ENCODE assay signal across 38 cellular contexts in genomic region chr7:79735012-79735411, GRCh38.
"Had no signal": no experiment of that assay in that cellular context is flagged by ENCODE, and none has a peak within 500 bp of the region (broad histone marks: within the 10 kb centered on the region; RNA-seq: fewer than 3 reads in every experiment).

No MANE protein-coding gene starts in this region.

- H3K9me3 ChIP-seq: body of pancreas had no signal

- DNase-seq: activated effector memory CD4-positive, alpha-beta T cell treated with anti-CD3 and anti-CD28 coated beads, Interleukin-2, amount 50 U/mL, for 16 hours; activated effector memory CD4-positive, alpha-beta T cell treated with Interleukin-2 at 50 U/mL for 16 hours; activated gamma-delta T cell; activated gamma-delta T cell treated with Interleukin-2 at 50 U/mL for 16 hours; activated naive CD4-positive, alpha-beta T cell; activated naive CD4-positive, alpha-beta T cell treated with anti-CD3 and anti-CD28 coated beads for 36 hours; activated naive CD4-positive, alpha-beta T cell treated with anti-CD3 and anti-CD28 coated beads, Interleukin-2, amount 10 ng/mL, durations not matched to agents 7 days and 5 days; activated naive CD4-positive, alpha-beta T cell treated with anti-CD3 and anti-CD28 coated beads, Interleukin-2, amount 50 U/mL, for 16 hours; activated naive CD4-positive, alpha-beta T cell treated with Interleukin-2 at 50 U/mL for 16 hours; activated naive CD8-positive, alpha-beta T cell treated with anti-CD3 and anti-CD28 coated beads for 36 hours; activated naive CD8-positive, alpha-beta T cell treated with anti-CD3 and anti-CD28 coated beads, Interleukin-2, amount 10 ng/mL, durations not matched to agents 7 days and 5 days; activated naive CD8-positive, alpha-beta T cell treated with anti-CD3 and anti-CD28 coated beads, Interleukin-2, amount 50 U/mL, for 24 hours; activated T-cell treated with anti-CD3 and anti-CD28 coated beads, Interleukin-2, amount 50 U/mL, for 1 hour; activated T-cell treated with anti-CD3 and anti-CD28 coated beads, Interleukin-2, amount 50 U/mL, for 24 hours; activated T-cell treated with anti-CD3 and anti-CD28 coated beads, Interleukin-2, amount 50 U/mL, for 4 hours; activated T-cell treated with anti-CD3 and anti-CD28 coated beads, Interleukin-2, amount 50 U/mL, for 48 hours; activated T-cell treated with anti-CD3 and anti-CD28 coated beads, Interleukin-2, amount 50 U/mL, for 72 hours; adrenal gland; amniotic stem cell; amygdala; anterior cingulate cortex; aorta; body of pancreas; brain microvascular endothelial cell; caudate nucleus; central memory CD4-positive, alpha-beta T cell; cerebellar nuclear complex had no signal

- H3K4me3 Mint-ChIP-seq: activated naive CD4-positive, alpha-beta T cell treated with anti-CD3 and anti-CD28 coated beads for 36 hours; activated naive CD4-positive, alpha-beta T cell treated with anti-CD3 and anti-CD28 coated beads, Interleukin-2, amount 10 ng/mL, durations not matched to agents 7 days and 5 days; activated naive CD4-positive, alpha-beta T cell treated with anti-CD3 and anti-CD28 coated beads, Interleukin-2, amount 50 U/mL, for 24 hours; activated naive CD8-positive, alpha-beta T cell; activated naive CD8-positive, alpha-beta T cell treated with anti-CD3 and anti-CD28 coated beads for 36 hours; activated naive CD8-positive, alpha-beta T cell treated with anti-CD3 and anti-CD28 coated beads, Interleukin-2, amount 10 ng/mL, durations not matched to agents 7 days and 5 days; activated naive CD8-positive, alpha-beta T cell treated with anti-CD3 and anti-CD28 coated beads, Interleukin-2, amount 50 U/mL, for 24 hours; activated T-cell treated with anti-CD3 and anti-CD28 coated beads, Interleukin-2, amount 50 U/mL, for 24 hours; activated T-cell treated with anti-CD3 and anti-CD28 coated beads, Interleukin-2, amount 50 U/mL, for 4 hours; activated T-cell treated with anti-CD3 and anti-CD28 coated beads, Interleukin-2, amount 50 U/mL, for 72 hours; activated T-helper 1 cell treated with anti-CD3 and anti-CD28 coated beads, Interleukin-12 subunit alpha, Interleukin-12 subunit beta, Interleukin-2, Interleukin-4 antibody, amounts not matched to agents 30 ng/mL and 10 ng/mL and 1 ng/mL, durations not matched to agents 14 hours and 24 hours and 36 hours; activated T-helper 17 cell treated with anti-CD3 and anti-CD28 coated beads, Interleukin-2, amount 50 U/mL, for 72 hours; brain; central memory CD8-positive, alpha-beta T cell had no signal

- H3K27ac Mint-ChIP-seq: activated naive CD4-positive, alpha-beta T cell treated with anti-CD3 and anti-CD28 coated beads for 36 hours; activated naive CD4-positive, alpha-beta T cell treated with anti-CD3 and anti-CD28 coated beads, Interleukin-2, amount 10 ng/mL, durations not matched to agents 7 days and 5 days; activated naive CD4-positive, alpha-beta T cell treated with anti-CD3 and anti-CD28 coated beads, Interleukin-2, amount 50 U/mL, for 24 hours; activated naive CD4-positive, alpha-beta T cell treated with anti-CD3 and anti-CD28 coated beads, Interleukin-2, amount 50 U/mL, for 72 hours; activated naive CD8-positive, alpha-beta T cell; activated naive CD8-positive, alpha-beta T cell treated with anti-CD3 and anti-CD28 coated beads for 36 hours; activated naive CD8-positive, alpha-beta T cell treated with anti-CD3 and anti-CD28 coated beads, Interleukin-2, amount 10 ng/mL, durations not matched to agents 7 days and 5 days; activated naive CD8-positive, alpha-beta T cell treated with anti-CD3 and anti-CD28 coated beads, Interleukin-2, amount 50 U/mL, for 24 hours; activated T-cell treated with anti-CD3 and anti-CD28 coated beads, Interleukin-2, amount 50 U/mL, for 24 hours; activated T-cell treated with anti-CD3 and anti-CD28 coated beads, Interleukin-2, amount 50 U/mL, for 72 hours; activated T-helper 1 cell treated with anti-CD3 and anti-CD28 coated beads, Interleukin-12 subunit alpha, Interleukin-12 subunit beta, Interleukin-2, Interleukin-4 antibody, amounts not matched to agents 30 ng/mL and 10 ng/mL and 1 ng/mL, durations not matched to agents 14 hours and 24 hours and 36 hours; activated T-helper 17 cell treated with anti-CD3 and anti-CD28 coated beads, Interleukin-2, amount 50 U/mL, for 72 hours; activated T-helper 2 cell treated with anti-CD3 and anti-CD28 coated beads, Interferon-gamma antibody, Interleukin-2, Interleukin-4, amounts not matched to agents 10 μg/mL and 5 μg/mL and 100 μg/mL, durations not matched to agents 14 hours and 24 hours and 36 hours; brain had no signal

- H3K36me3 ChIP-seq: adrenal gland, ascending aorta, brain microvascular endothelial cell, cardiac muscle cell had no signal

- ATAC-seq: activated naive CD4-positive, alpha-beta T cell treated with anti-CD3 and anti-CD28 coated beads, Interleukin-2, amount 50 U/mL, for 72 hours; activated naive CD8-positive, alpha-beta T cell treated with anti-CD3 and anti-CD28 coated beads, Interleukin-2, amount 50 U/mL, for 24 hours; activated T-cell treated with anti-CD3 and anti-CD28 coated beads, Interleukin-2, amount 50 U/mL, for 4 hours; activated T-cell treated with anti-CD3 and anti-CD28 coated beads, Interleukin-2, amount 50 U/mL, for 72 hours; activated T-helper 17 cell treated with anti-CD3 and anti-CD28 coated beads, Interleukin-2, amount 50 U/mL, for 72 hours; body of pancreas had no signal

- H3K4me1 Mint-ChIP-seq: activated naive CD4-positive, alpha-beta T cell treated with anti-CD3 and anti-CD28 coated beads, Interleukin-2, amount 10 ng/mL, durations not matched to agents 7 days and 5 days; activated naive CD4-positive, alpha-beta T cell treated with anti-CD3 and anti-CD28 coated beads, Interleukin-2, amount 50 U/mL, for 24 hours; activated naive CD8-positive, alpha-beta T cell treated with anti-CD3 and anti-CD28 coated beads for 36 hours; activated naive CD8-positive, alpha-beta T cell treated with anti-CD3 and anti-CD28 coated beads, Interleukin-2, amount 10 ng/mL, durations not matched to agents 7 days and 5 days; activated naive CD8-positive, alpha-beta T cell treated with anti-CD3 and anti-CD28 coated beads, Interleukin-2, amount 50 U/mL, for 24 hours; activated T-helper 17 cell treated with anti-CD3 and anti-CD28 coated beads, Interleukin-2, amount 50 U/mL, for 72 hours; brain; central memory CD8-positive, alpha-beta T cell had no signal

- H3K27me3 Mint-ChIP-seq: activated naive CD4-positive, alpha-beta T cell treated with anti-CD3 and anti-CD28 coated beads, Interleukin-2, amount 10 ng/mL, durations not matched to agents 7 days and 5 days; activated naive CD4-positive, alpha-beta T cell treated with anti-CD3 and anti-CD28 coated beads, Interleukin-2, amount 50 U/mL, for 24 hours; activated naive CD8-positive, alpha-beta T cell; activated naive CD8-positive, alpha-beta T cell treated with anti-CD3 and anti-CD28 coated beads for 36 hours; activated naive CD8-positive, alpha-beta T cell treated with anti-CD3 and anti-CD28 coated beads, Interleukin-2, amount 10 ng/mL, durations not matched to agents 7 days and 5 days; activated naive CD8-positive, alpha-beta T cell treated with anti-CD3 and anti-CD28 coated beads, Interleukin-2, amount 50 U/mL, for 24 hours; activated T-cell treated with anti-CD3 and anti-CD28 coated beads, Interleukin-2, amount 50 U/mL, for 24 hours; activated T-helper 17 cell treated with anti-CD3 and anti-CD28 coated beads, Interleukin-2, amount 50 U/mL, for 72 hours; central memory CD8-positive, alpha-beta T cell had no signal

- H3K27ac ChIP-seq: adrenal gland, ascending aorta, body of pancreas, brain microvascular endothelial cell, cardiac muscle cell had no signal

- H3K36me3 Mint-ChIP-seq: activated naive CD4-positive, alpha-beta T cell treated with anti-CD3 and anti-CD28 coated beads, Interleukin-2, amount 10 ng/mL, durations not matched to agents 7 days and 5 days; activated naive CD8-positive, alpha-beta T cell; activated naive CD8-positive, alpha-beta T cell treated with anti-CD3 and anti-CD28 coated beads for 36 hours; activated naive CD8-positive, alpha-beta T cell treated with anti-CD3 and anti-CD28 coated beads, Interleukin-2, amount 10 ng/mL, durations not matched to agents 7 days and 5 days; brain had no signal

- H3K27me3 ChIP-seq: adrenal gland, ascending aorta, body of pancreas, brain microvascular endothelial cell, cardiac muscle cell had no signal

- H3K4me3 ChIP-seq: adrenal gland, ascending aorta, body of pancreas, cardiac muscle cell had no signal

- H3K4me1 ChIP-seq: adrenal gland, ascending aorta, body of pancreas had no signal

- FAIRE-seq: bronchial epithelial cell had no signal
